In genomic region chr1:8878448-8879347, GRCh38 we compare ENCODE assay signal across 1 cellular context.
TF ChIP-seq lines count a peak whose summit lies in the region.

Gene ENO1, minus strand, starts transcription at chr1:8878686. Its CDS starts 3,778 bp downstream, at chr1:8874908.

TF ChIP-seq in SK-N-SH, 30 proteins besides CTCF, POLR2A, EP300 and RAD21 (continued from another document):
- TF ChIP-seq ZBTB33 (IDR thresholded peaks at IDR 0.05; ENCODE audit: borderline replicate concordance, low read depth): no peak
- TF ChIP-seq, protein P1, sequence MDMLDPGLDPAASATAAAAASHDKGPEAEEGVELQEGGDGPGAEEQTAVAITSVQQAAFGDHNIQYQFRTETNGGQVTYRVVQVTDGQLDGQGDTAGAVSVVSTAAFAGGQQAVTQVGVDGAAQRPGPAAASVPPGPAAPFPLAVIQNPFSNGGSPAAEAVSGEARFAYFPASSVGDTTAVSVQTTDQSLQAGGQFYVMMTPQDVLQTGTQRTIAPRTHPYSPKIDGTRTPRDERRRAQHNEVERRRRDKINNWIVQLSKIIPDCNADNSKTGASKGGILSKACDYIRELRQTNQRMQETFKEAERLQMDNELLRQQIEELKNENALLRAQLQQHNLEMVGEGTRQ (IDR thresholded peaks at IDR 0.05; ENCODE audit: borderline replicate concordance, low read depth, low read length): peak; percentile 63
- TF ChIP-seq RXRA (IDR thresholded peaks at IDR 0.05; ENCODE audit: borderline replicate concordance, low read depth): no peak
- TF ChIP-seq, protein P2, sequence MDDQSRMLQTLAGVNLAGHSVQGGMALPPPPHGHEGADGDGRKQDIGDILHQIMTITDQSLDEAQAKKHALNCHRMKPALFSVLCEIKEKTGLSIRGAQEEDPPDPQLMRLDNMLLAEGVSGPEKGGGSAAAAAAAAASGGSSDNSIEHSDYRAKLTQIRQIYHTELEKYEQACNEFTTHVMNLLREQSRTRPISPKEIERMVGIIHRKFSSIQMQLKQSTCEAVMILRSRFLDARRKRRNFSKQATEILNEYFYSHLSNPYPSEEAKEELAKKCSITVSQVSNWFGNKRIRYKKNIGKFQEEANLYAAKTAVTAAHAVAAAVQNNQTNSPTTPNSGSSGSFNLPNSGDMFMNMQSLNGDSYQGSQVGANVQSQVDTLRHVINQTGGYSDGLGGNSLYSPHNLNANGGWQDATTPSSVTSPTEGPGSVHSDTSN (IDR thresholded peaks at IDR 0.05): peak; percentile 99
- no peak for TF ChIP-seq MEF2A (IDR thresholded peaks at IDR 0.05; ENCODE audit: borderline replicate concordance, low read depth)
TF ChIP-seq in SK-N-SH: peak in this region for 14.
